24 cellular contexts compared by ENCODE assay signal in the genomic region with DNA sequence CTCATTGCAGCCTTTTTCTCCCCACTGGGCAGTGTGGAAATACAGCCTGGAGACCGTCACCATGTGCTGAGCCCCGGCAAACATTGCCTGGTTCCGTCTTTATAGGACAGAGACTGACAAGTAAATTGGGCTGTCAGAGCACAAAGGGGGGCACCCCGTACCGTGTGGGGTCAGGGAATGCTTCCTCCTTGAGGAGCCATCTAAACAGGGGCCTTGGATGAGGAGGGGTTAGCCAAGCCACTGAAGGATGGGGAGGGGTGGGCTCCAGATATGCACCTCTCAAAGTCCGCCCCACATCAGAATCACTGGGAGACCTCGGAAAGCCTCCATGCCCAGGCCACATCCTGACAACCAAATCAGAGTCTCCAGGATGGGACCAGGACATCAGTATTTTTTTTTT.
"Had no signal": no experiment of that assay in that cellular context is flagged by ENCODE, and none has a peak within 500 bp of the region (broad histone marks: within the 10 kb centered on the region; RNA-seq: fewer than 3 reads in every experiment).

No MANE protein-coding gene starts in this region.

- H3K27ac ChIP-seq: adrenal gland, colonic mucosa, dorsolateral prefrontal cortex, left ventricle myocardium inferior, prostate gland, suprapubic skin, transverse colon, uterus, VCaP had no signal

- H3K4me3 Mint-ChIP-seq: effector memory CD8-positive, alpha-beta T cell; stimulated activated naive CD8-positive, alpha-beta T cell treated with anti-CD3 and anti-CD28 coated beads, Interleukin-15, amount 100 ng/mL, for 72 hours; T-helper 1 cell treated with Interleukin-12 subunit alpha and Interleukin-12 subunit beta and Interleukin-4 antibody, amounts not matched to agents 30 μg/mL and 1 μg/mL, for 36 hours had no signal

- H3K9me3 Mint-ChIP-seq: effector memory CD8-positive, alpha-beta T cell; naive thymus-derived CD4-positive, alpha-beta T cell; stimulated activated naive CD8-positive, alpha-beta T cell treated with anti-CD3 and anti-CD28 coated beads, Interleukin-15, amount 100 ng/mL, for 72 hours; T-helper 1 cell treated with Interleukin-12 subunit alpha and Interleukin-12 subunit beta and Interleukin-4 antibody, amounts not matched to agents 30 μg/mL and 1 μg/mL, for 36 hours had no signal

- FAIRE-seq: astrocyte, endothelial cell of umbilical vein, frontal cortex had no signal

- H3K27me3 Mint-ChIP-seq: effector memory CD8-positive, alpha-beta T cell; naive thymus-derived CD4-positive, alpha-beta T cell; stimulated activated naive CD8-positive, alpha-beta T cell treated with anti-CD3 and anti-CD28 coated beads, Interleukin-15, amount 100 ng/mL, for 72 hours had no signal

- DNase-seq: activated CD4-positive, CD25-positive, alpha-beta regulatory T cell treated with anti-CD3 and anti-CD28 coated beads, Interleukin-2, amount 50 U/mL, for 72 hours; activated CD8-positive, alpha-beta memory T cell treated with anti-CD3 and anti-CD28 coated beads, Interleukin-2, amount 50 U/mL, for 48 hours; activated naive CD4-positive, alpha-beta T cell treated with anti-CD3 and anti-CD28 coated beads, Interleukin-2, amount 50 U/mL, for 16 hours; activated T-cell treated with anti-CD3 and anti-CD28 coated beads, Interleukin-2, amount 50 U/mL, for 48 hours; adrenal gland; colonic mucosa; dorsolateral prefrontal cortex; effector memory CD8-positive, alpha-beta T cell; glutamatergic neuron; hippocampal formation; left ventricle myocardium inferior; naive thymus-derived CD4-positive, alpha-beta T cell; stimulated activated CD4-positive, alpha-beta T cell treated with anti-CD3 and anti-CD28 coated beads, Interleukin-12 subunit alpha, Interleukin-12 subunit beta, amount 100 ng/mL, for 4 hours; stimulated activated naive CD8-positive, alpha-beta T cell treated with anti-CD3 and anti-CD28 coated beads, Interleukin-15, amount 100 ng/mL, for 72 hours; transverse colon had no signal

- ATAC-seq: effector memory CD8-positive, alpha-beta T cell; esophagus mucosa; naive thymus-derived CD4-positive, alpha-beta T cell; stimulated activated naive CD8-positive, alpha-beta T cell treated with anti-CD3 and anti-CD28 coated beads, Interleukin-15, amount 100 ng/mL, for 72 hours had no signal
